ENCODE assay signal across 12 cellular contexts in the genomic region with DNA sequence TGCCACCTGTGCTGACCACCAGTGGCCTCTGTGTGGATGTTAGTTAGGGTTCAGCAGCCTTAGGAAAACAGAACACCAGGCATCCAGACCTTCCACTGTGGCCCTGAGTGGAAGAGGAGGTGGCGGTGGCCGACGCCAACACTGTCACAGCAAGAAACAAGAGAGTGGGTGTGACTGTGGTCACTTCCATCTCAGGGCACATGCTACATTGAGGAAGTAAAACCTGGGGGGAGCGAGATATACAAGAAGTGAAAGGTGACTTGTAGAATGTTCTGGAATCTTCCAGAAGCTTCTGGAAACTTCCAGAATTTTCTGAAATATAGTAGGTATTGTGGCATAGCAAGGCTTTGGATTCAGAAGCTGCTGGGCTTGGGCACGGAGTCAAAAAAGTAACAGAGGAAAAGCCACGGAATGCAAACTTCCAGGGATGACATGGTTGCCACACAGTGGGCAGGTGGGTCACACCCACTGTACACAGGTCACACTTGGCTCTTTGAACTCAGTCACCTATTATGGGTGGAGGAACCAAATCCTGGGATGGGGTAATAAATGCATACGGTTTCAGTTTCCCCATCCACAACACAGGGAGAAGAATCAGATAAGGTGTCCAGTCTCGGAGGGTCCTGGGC. TPM values are rescaled to one million over a fixed set of nuclear protein-coding genes. Genes with fewer than 3 reads are reported as not detected.
DNase-seq lines count a peak whose midpoint lies in the region; ATAC-seq, FAIRE-seq and TF ChIP-seq lines count a peak whose summit lies in the region.
"Had no signal": no experiment of that assay in that cellular context is flagged by ENCODE, and none has a peak within 500 bp of the region (broad histone marks: within the 10 kb centered on the region; RNA-seq: fewer than 3 reads in every experiment).

No MANE protein-coding gene starts in this region.

- peak; percentile 88 for FAIRE-seq in GM12892 (lab: Jason Lieb, UNC)

- DNase-seq in GM12892 (ENCODE audit: insufficient read length) = peak; percentile 78
- DNase-seq in MV-4-11 (lab: John Stamatoyannopoulos, UW) = peak; percentile 98
- no peak for DNase-seq in lower lobe of right lung
- no peak for DNase-seq in stimulated activated CD4-positive, alpha-beta T cell treated with anti-CD3 and anti-CD28 coated beads, Interleukin-12 subunit alpha, Interleukin-12 subunit beta, amount 100 ng/mL, for 4 hours
- DNase-seq in pons (ENCODE audit: low spot score) = no peak
- no peak for DNase-seq in T1000 (lab: John Stamatoyannopoulos, UW)
- DNase-seq: activated CD8-positive, alpha-beta memory T cell treated with anti-CD3 and anti-CD28 coated beads for 24 hours; NCI-H1694 treated with DMSO at 0.1 percent for 48 hours had no signal

- ATAC-seq in GM21723 (IDR thresholded peaks at IDR 0.05; ENCODE audit: unreplicated experiment) (peak; percentile 53), lower lobe of right lung (peak; percentile 46 to 82), GM19455 (IDR thresholded peaks at IDR 0.05; ENCODE audit: unreplicated experiment) (no peak)

- no peaks in the 10 kb centered on the region for H3K9me3 ChIP-seq in lower lobe of right lung
- H3K9me3 ChIP-seq: SJSA1 had no signal

- H3K36me3 ChIP-seq in lower lobe of right lung = no peaks in the 10 kb centered on the region
- H3K36me3 ChIP-seq: SJSA1 had no signal

- no peak overlapping the region for H3K4me3 ChIP-seq in lower lobe of right lung
- H3K4me3 ChIP-seq: SJSA1 had no signal

- no peak overlapping the region for H3K27ac ChIP-seq in lower lobe of right lung
- H3K27ac ChIP-seq: SJSA1 had no signal

- intact Hi-C loops in lower lobe of right lung (cut with DNase I) = no loop called here

- no peaks in the 10 kb centered on the region for H3K27me3 ChIP-seq in lower lobe of right lung (ENCODE audit: low read depth)

- no peak for TF ChIP-seq POLR2A in GM12892 (IDR thresholded peaks at IDR 0.05; ENCODE audit: low read depth, low read length)

- TF ChIP-seq CTCF in lower lobe of right lung (IDR thresholded peaks at IDR 0.05) = no peak

- H3K4me1 ChIP-seq in lower lobe of right lung = peaks cover 5% of the 10 kb centered on the region
- H3K4me1 ChIP-seq: SJSA1 had no signal

RNA-seq across cellular contexts. Expression of gene GNG7, which starts 24.3 kb away (rescaled TPM):
- polyA plus RNA-seq in GM12892 (2012; ENCODE audit: missing spikeins) = 7.9 TPM
- 6.2 TPM for total RNA-seq in lower lobe of right lung
- total RNA-seq: fibroblast of villous mesenchyme had no signal

RNA-seq across cellular contexts. Expression of gene DIRAS1, which starts 43.0 kb away (rescaled TPM):
- polyA plus RNA-seq in GM12892 (2012; ENCODE audit: missing spikeins) = 0.42 TPM
- total RNA-seq in lower lobe of right lung = 0.71 TPM
- total RNA-seq: SJSA1 had no signal

Comparison
In these comparisons a context has a peak if more than half of its experiments do, and no peak if none do; other contexts are left out.
1. DNase-seq: peak in GM12892 (single experiment) and MV-4-11 (single experiment); none in lower lobe of right lung (single experiment), stimulated activated CD4-positive, alpha-beta T cell treated with anti-CD3 and anti-CD28 coated beads, Interleukin-12 subunit alpha, Interleukin-12 subunit beta, amount 100 ng/mL, for 4 hours (single experiment), pons (single experiment) and T1000 (single experiment).